ENCODE assay signal across 2 cellular contexts in the genomic region with DNA sequence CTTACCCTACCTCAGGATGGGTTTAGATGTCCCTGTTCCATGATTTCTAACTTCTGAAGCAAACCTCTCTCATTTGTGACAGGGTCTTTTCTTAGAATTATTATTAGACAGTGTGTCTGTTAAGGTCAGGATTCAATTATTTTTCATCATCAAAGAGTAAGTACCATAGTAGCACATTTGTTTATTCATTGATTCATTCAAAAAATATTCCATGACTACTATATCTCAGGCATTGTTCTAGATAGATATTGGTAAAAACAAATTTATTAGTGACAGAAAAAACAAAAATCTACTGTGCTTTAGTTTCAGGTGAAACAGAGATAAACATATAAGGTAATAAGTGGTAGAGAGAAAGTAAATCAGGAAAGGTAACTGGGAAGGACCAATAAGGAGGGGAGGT.
TF ChIP-seq lines count a peak whose summit lies in the region.

No MANE protein-coding gene starts in this region.

TF ChIP-seq in A549, 52 proteins besides CTCF, POLR2A, EP300 and RAD21:
- TF ChIP-seq RCOR1 (IDR thresholded peaks at IDR 0.05; ENCODE audit: low read depth, low read length) (no peak), CHD4 (IDR thresholded peaks at IDR 0.05; ENCODE audit: borderline replicate concordance) (no peak), ZFP36 (IDR thresholded peaks at IDR 0.05; ENCODE audit: borderline replicate concordance, partially characterized antibody) (no peak)

TF ChIP-seq in IMR-90, 13 proteins besides CTCF, POLR2A, EP300 and RAD21:
- TF ChIP-seq BHLHE40 (IDR thresholded peaks at IDR 0.05; ENCODE audit: low read depth, low read length) (no peak), RCOR1 (IDR thresholded peaks at IDR 0.05; ENCODE audit: insufficient replicate concordance, low read length) (no peak), MXI1 (IDR thresholded peaks at IDR 0.05; ENCODE audit: borderline replicate concordance, low read depth, low read length) (no peak), NFE2L2 (IDR thresholded peaks at IDR 0.05; ENCODE audit: low read depth, low read length) (no peak), RFX5 (IDR thresholded peaks at IDR 0.05; ENCODE audit: low read depth, low read length) (no peak), USF2 (IDR thresholded peaks at IDR 0.05; ENCODE audit: low read depth, low read length) (no peak), SMC3 (IDR thresholded peaks at IDR 0.05; ENCODE audit: low read depth, low read length) (no peak), FOS (IDR thresholded peaks at IDR 0.05; ENCODE audit: low read depth, low read length) (no peak), CHD1 (IDR thresholded peaks at IDR 0.05; ENCODE audit: low read depth, low read length) (no peak), MAZ (IDR thresholded peaks at IDR 0.05; ENCODE audit: borderline replicate concordance, low read depth, low read length) (no peak)
